1 cellular context compared by ENCODE assay signal in the genomic region with DNA sequence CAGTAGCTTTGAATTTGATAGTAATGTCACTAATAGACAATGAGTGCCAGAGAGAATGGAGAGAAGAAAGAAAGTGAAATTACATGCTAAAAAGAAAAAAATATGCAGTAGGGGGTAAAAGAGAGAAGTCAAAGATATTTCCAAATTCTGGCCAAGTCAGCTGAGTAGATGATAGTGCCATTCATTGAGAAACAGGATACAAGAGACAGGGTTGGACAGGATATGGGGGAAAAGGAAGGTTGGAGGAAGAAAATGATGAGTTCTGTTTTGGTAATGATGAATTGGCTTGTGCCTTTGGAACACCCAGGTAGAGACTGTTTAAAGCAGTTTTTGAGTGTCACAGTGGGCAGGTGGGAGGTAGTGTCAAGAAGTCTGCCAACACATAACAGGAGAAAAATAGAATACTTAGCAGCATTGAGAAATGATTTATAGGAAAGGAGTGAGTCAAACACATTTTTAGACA.
TF ChIP-seq lines count a peak whose summit lies in the region.

No MANE protein-coding gene starts in this region.

TF ChIP-seq in SK-N-SH treated with all-trans-retinoic acid at 6 μM for 48 hours, 23 proteins besides CTCF, POLR2A, EP300 and RAD21 (continued from another document):
- TF ChIP-seq, protein P1, sequence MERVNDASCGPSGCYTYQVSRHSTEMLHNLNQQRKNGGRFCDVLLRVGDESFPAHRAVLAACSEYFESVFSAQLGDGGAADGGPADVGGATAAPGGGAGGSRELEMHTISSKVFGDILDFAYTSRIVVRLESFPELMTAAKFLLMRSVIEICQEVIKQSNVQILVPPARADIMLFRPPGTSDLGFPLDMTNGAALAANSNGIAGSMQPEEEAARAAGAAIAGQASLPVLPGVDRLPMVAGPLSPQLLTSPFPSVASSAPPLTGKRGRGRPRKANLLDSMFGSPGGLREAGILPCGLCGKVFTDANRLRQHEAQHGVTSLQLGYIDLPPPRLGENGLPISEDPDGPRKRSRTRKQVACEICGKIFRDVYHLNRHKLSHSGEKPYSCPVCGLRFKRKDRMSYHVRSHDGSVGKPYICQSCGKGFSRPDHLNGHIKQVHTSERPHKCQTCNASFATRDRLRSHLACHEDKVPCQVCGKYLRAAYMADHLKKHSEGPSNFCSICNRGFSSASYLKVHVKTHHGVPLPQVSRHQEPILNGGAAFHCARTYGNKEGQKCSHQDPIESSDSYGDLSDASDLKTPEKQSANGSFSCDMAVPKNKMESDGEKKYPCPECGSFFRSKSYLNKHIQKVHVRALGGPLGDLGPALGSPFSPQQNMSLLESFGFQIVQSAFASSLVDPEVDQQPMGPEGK (CRISPR knock-in tag; IDR thresholded peaks at IDR 0.05; ENCODE audit: borderline replicate concordance): no peak
- TF ChIP-seq, protein P2, sequence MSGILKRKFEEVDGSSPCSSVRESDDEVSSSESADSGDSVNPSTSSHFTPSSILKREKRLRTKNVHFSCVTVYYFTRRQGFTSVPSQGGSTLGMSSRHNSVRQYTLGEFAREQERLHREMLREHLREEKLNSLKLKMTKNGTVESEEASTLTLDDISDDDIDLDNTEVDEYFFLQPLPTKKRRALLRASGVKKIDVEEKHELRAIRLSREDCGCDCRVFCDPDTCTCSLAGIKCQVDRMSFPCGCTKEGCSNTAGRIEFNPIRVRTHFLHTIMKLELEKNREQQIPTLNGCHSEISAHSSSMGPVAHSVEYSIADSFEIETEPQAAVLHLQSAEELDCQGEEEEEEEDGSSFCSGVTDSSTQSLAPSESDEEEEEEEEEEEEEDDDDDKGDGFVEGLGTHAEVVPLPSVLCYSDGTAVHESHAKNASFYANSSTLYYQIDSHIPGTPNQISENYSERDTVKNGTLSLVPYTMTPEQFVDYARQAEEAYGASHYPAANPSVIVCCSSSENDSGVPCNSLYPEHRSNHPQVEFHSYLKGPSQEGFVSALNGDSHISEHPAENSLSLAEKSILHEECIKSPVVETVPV (CRISPR knock-in tag; IDR thresholded peaks at IDR 0.05): no peak
- no peak for TF ChIP-seq SNAI2 (CRISPR knock-in tag; IDR thresholded peaks at IDR 0.05)
- TF ChIP-seq, protein P3, sequence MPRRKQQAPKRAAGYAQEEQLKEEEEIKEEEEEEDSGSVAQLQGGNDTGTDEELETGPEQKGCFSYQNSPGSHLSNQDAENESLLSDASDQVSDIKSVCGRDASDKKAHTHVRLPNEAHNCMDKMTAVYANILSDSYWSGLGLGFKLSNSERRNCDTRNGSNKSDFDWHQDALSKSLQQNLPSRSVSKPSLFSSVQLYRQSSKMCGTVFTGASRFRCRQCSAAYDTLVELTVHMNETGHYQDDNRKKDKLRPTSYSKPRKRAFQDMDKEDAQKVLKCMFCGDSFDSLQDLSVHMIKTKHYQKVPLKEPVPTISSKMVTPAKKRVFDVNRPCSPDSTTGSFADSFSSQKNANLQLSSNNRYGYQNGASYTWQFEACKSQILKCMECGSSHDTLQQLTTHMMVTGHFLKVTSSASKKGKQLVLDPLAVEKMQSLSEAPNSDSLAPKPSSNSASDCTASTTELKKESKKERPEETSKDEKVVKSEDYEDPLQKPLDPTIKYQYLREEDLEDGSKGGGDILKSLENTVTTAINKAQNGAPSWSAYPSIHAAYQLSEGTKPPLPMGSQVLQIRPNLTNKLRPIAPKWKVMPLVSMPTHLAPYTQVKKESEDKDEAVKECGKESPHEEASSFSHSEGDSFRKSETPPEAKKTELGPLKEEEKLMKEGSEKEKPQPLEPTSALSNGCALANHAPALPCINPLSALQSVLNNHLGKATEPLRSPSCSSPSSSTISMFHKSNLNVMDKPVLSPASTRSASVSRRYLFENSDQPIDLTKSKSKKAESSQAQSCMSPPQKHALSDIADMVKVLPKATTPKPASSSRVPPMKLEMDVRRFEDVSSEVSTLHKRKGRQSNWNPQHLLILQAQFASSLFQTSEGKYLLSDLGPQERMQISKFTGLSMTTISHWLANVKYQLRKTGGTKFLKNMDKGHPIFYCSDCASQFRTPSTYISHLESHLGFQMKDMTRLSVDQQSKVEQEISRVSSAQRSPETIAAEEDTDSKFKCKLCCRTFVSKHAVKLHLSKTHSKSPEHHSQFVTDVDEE (CRISPR knock-in tag; IDR thresholded peaks at IDR 0.05): no peak
